Comparison of ENCODE assay signal across 8 cellular contexts in genomic region chr1:182084487-182085316, GRCh38. TPM values are rescaled to one million over a fixed set of nuclear protein-coding genes. Genes with fewer than 3 reads are reported as not detected.
DNase-seq lines count a peak whose midpoint lies in the region; ATAC-seq and TF ChIP-seq lines count a peak whose summit lies in the region.

No MANE protein-coding gene starts in this region.

- H3K4me3 ChIP-seq in AG10803 (ENCODE audit: low read length) (no peak overlapping the region; the same call in 1 of the 2 replicates), epithelial cell of esophagus (ENCODE audit: low read length) (no peak overlapping the region), mucosa of descending colon (no peak overlapping the region)

- peaks cover 7% of the 10 kb centered on the region for H3K4me1 ChIP-seq in mucosa of descending colon (ENCODE audit: low read depth)

- no peaks in the 10 kb centered on the region for H3K36me3 ChIP-seq in mucosa of descending colon (ENCODE audit: low read depth)

- ATAC-seq in GM19043 (IDR thresholded peaks at IDR 0.05; ENCODE audit: low read depth, unreplicated experiment): peak; percentile 74
- peak; percentile 92 for ATAC-seq in mucosa of descending colon

- peak; percentile 85 for TF ChIP-seq CTCF in AG10803 (conservative IDR thresholded peaks at IDR 0.05; ENCODE audit: low read length)
- TF ChIP-seq CTCF in epithelial cell of esophagus (IDR thresholded peaks at IDR 0.05; ENCODE audit: insufficient read depth, low read depth, low read length, missing control alignments): peak; percentile 92
- TF ChIP-seq CTCF in mucosa of descending colon (IDR thresholded peaks at IDR 0.05): peak; percentile 64

- intact Hi-C loops in mucosa of descending colon (cut with DNase I, micrococcal nuclease): loop anchor here (2.0 to 10.0 kb wide), 2 partner anchors 310 to 312 kb away; partner anchors contain the start of gene GLUL (in 1 of the 2)

- no peaks in the 10 kb centered on the region for H3K9me3 ChIP-seq in mucosa of descending colon

- DNase-seq in AG10803 (ENCODE audit: low read depth) (peak; percentile 76), HT1080 (ENCODE audit: low read depth) (peak; percentile 62), NOMO-1 treated with DMSO at 0.1 percent for 48 hours (lab: John Stamatoyannopoulos, UW; ENCODE audit: unreplicated experiment) (peak; percentile 74), epithelial cell of esophagus (ENCODE audit: low read depth) (peak; percentile 84), mucosa of descending colon (peak; percentile 84 to 94 (median 91))
- peak; percentile 22 for DNase-seq in activated CD8-positive, alpha-beta memory T cell treated with anti-CD3 and anti-CD28 coated beads, Interleukin-2, amount 50 U/mL, for 1 hour (ENCODE audit: extremely low read depth)
- DNase-seq in stimulated activated CD8-positive, alpha-beta memory T cell treated with anti-CD3 and anti-CD28 coated beads, Interleukin-4, amount 100 ng/mL, for 4 hours (ENCODE audit: low read depth in 2 of 2, low spot score in 1 of 2): peak; percentile 12 to 44

RNA-seq across cellular contexts. Expression of gene ZNF648, which starts 23.2 kb away (rescaled TPM):
- 0.10 and 0.34 TPM in 2 replicates for total RNA-seq in HT1080 (2014; rRNA removed; shearing (Covaris generic))
- 0.02 TPM in 1 of 2 replicates, not detected in the other for polyA plus RNA-seq in HT1080 (2015; cell fraction: cytosol; rRNA removed)
- polyA plus RNA-seq in HT1080 (2015; cell fraction: nucleus; rRNA removed): 0.04 and 0.32 TPM in 2 replicates
- under 1 TPM in 1 of 3 donors, not detected in 2; 0.07 TPM for total RNA-seq in mucosa of descending colon

Comparison
In these comparisons a context has a peak if more than half of its experiments do, and no peak if none do; other contexts are left out.
1. DNase-seq: peak in every context shown above with its lines; median percentile 91 in mucosa of descending colon; 84 in epithelial cell of esophagus; 76 in AG10803; 74 in NOMO-1 treated with DMSO at 0.1 percent for 48 hours; 62 in HT1080; 28 in stimulated activated CD8-positive, alpha-beta memory T cell treated with anti-CD3 and anti-CD28 coated beads, Interleukin-4, amount 100 ng/mL, for 4 hours; 22 in activated CD8-positive, alpha-beta memory T cell treated with anti-CD3 and anti-CD28 coated beads, Interleukin-2, amount 50 U/mL, for 1 hour.